1 cellular context compared by ENCODE assay signal in genomic region chr22:48884786-48885185, GRCh38.
TF ChIP-seq lines count a peak whose summit lies in the region.

No MANE protein-coding gene starts in this region.

TF ChIP-seq in GM23338, 12 proteins besides CTCF, POLR2A, EP300 and RAD21 (continued from another document):
- TF ChIP-seq REST (IDR thresholded peaks at IDR 0.05; ENCODE audit: unreplicated experiment), result no peak
